ENCODE assay signal across 11 cellular contexts in the genomic region with DNA sequence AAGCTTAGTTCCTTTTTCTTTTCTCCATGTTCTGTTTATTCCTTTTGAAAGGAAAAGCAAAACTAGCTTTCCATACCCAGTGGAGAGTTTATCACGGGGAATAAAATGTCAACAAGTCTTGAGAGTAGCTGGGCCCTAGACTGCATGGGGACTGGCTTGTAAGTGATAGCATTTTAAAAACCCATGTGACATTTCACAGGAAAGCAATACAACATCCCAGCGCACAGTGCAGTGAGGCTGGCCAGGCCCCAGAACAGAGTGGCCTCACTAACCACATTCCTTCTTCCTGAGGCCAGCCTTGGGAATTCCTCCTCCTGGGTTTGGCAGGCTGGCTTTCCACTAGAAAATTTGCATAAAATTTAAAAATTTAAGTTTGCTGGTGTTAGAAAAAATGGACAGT.
DNase-seq lines count a peak whose midpoint lies in the region; ATAC-seq and TF ChIP-seq lines count a peak whose summit lies in the region.
"Had no signal": no experiment of that assay in that cellular context is flagged by ENCODE, and none has a peak within 500 bp of the region (broad histone marks: within the 10 kb centered on the region; RNA-seq: fewer than 3 reads in every experiment).

No MANE protein-coding gene starts in this region.

- no peak for TF ChIP-seq CTCF in upper lobe of right lung (IDR thresholded peaks at IDR 0.05)

- H3K4me3 ChIP-seq in adipocyte (ENCODE audit: low read length) (no peak overlapping the region), upper lobe of right lung (no peak overlapping the region)

- H3K27ac ChIP-seq in upper lobe of right lung = peak overlapping the region; percentile 7

- H3K36me3 ChIP-seq in adipocyte (ENCODE audit: control insufficient read depth, insufficient read depth, low read length, severe bottlenecking) = no peaks in the 10 kb centered on the region
- H3K36me3 ChIP-seq in upper lobe of right lung = no peaks in the 10 kb centered on the region

- H3K4me1 ChIP-seq in adipocyte (ENCODE audit: control insufficient read depth, insufficient read depth, low read length) (peaks cover 29% of the 10 kb centered on the region), upper lobe of right lung (peaks cover 6% of the 10 kb centered on the region)

- TF ChIP-seq POLR2A in GM18505 (IDR thresholded peaks at IDR 0.05; ENCODE audit: borderline replicate concordance, extremely low read depth, insufficient read depth, insufficient read length) = no peak

- intact Hi-C loops in Right ventricle myocardium superior (cut with DNase I) = no loop called here
- intact Hi-C loops in upper lobe of right lung (cut with DNase I) = no loop called here

- H3K9me3 ChIP-seq in adipocyte (ENCODE audit: control insufficient read depth, low read length) (no peaks in the 10 kb centered on the region), upper lobe of right lung (no peaks in the 10 kb centered on the region)

- peak; percentile 66 for DNase-seq in adipocyte (ENCODE audit: low read depth)
- DNase-seq in Right ventricle myocardium superior = peak; percentile 81
- peak; percentile 80 for DNase-seq in myocyte (ENCODE audit: low read depth)
- no peak for DNase-seq in upper lobe of right lung
- DNase-seq in germinal center (ENCODE audit: low spot score) = no peak
- DNase-seq: activated naive CD8-positive, alpha-beta T cell treated with anti-CD3 and anti-CD28 coated beads, Interleukin-2, amount 10 ng/mL, durations not matched to agents 7 days and 5 days; DMS153; T-helper 17 cell had no signal

- ATAC-seq in Right ventricle myocardium superior (ENCODE audit: poor library complexity) (peak; percentile 93), upper lobe of right lung (peak; percentile 89), HG03520 (IDR thresholded peaks at IDR 0.05; ENCODE audit: unreplicated experiment) (no peak), GM21526 (IDR thresholded peaks at IDR 0.05; ENCODE audit: low FRiP score, unreplicated experiment) (no peak), GM18505 (IDR thresholded peaks at IDR 0.05; ENCODE audit: unreplicated experiment) (no peak)
- ATAC-seq: T-helper 17 cell had no signal

- H3K27me3 ChIP-seq in adipocyte (replicated peaks; ENCODE audit: control insufficient read depth, insufficient read depth, low read length) (no peaks in the 10 kb centered on the region), upper lobe of right lung (no peaks in the 10 kb centered on the region)

- no peak overlapping the region for H3K9ac ChIP-seq in adipocyte (ENCODE audit: low read length)

Comparison
In these comparisons a context has a peak if more than half of its experiments do, and no peak if none do; other contexts are left out.
1. DNase-seq: peak in adipocyte (single experiment), Right ventricle myocardium superior (single experiment) and myocyte (single experiment); none in upper lobe of right lung (single experiment) and germinal center (single experiment).
2. ATAC-seq: peak in Right ventricle myocardium superior (single experiment) and upper lobe of right lung (single experiment); none in HG03520 (single experiment), GM21526 (single experiment) and GM18505 (single experiment).